8 cellular contexts compared by ENCODE assay signal in the genomic region with DNA sequence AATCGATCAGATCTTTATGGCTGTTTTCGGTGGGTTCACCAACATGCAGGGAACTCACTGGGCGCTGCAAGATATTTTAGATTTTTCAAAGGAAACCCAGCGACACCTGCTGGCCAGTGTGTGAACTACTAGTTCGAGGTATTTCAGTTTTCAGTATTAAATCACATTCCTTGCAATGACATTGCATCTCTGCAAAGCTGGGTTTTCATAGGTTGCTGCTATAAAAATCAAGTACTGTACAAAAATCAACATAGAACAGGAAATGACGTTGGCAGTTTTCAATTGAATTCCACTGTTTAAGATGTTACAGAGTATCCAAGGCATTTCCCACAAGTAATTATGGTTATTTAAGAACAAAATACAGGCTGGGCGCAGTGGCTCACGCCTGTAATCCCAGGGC.
DNase-seq lines count a peak whose midpoint lies in the region; ATAC-seq and FAIRE-seq lines count a peak whose summit lies in the region.

No MANE protein-coding gene starts in this region.

- ATAC-seq in effector memory CD8-positive, alpha-beta T cell (replicated peaks): peak; percentile 56
- ATAC-seq in HG02840 (IDR thresholded peaks at IDR 0.05; ENCODE audit: low FRiP score, unreplicated experiment): no peak

- peaks cover 34% of the 10 kb centered on the region for H3K36me3 Mint-ChIP-seq in effector memory CD8-positive, alpha-beta T cell (ENCODE audit: insufficient read depth)

- no peak overlapping the region for H3K27ac Mint-ChIP-seq in effector memory CD8-positive, alpha-beta T cell

- H3K9me3 Mint-ChIP-seq in effector memory CD8-positive, alpha-beta T cell: no peaks in the 10 kb centered on the region

- DNase-seq in ACHN: peak; percentile 50
- DNase-seq in GM18507 (ENCODE audit: extremely low spot score, insufficient read length, low read depth): peak; percentile 38
- peak; percentile 10 for DNase-seq in NCI-H774 (lab: John Stamatoyannopoulos, UW)
- peak; percentile 89 for DNase-seq in activated CD8-positive, alpha-beta memory T cell treated with anti-CD3 and anti-CD28 coated beads for 24 hours
- DNase-seq in effector memory CD8-positive, alpha-beta T cell: peak; percentile 58 to 63 (median 60)
- DNase-seq in middle frontal gyrus (ENCODE audit: extremely low spot score, low spot score): peak; percentile 72
- peak; percentile 57 for DNase-seq in stimulated activated CD8-positive, alpha-beta memory T cell treated with anti-CD3 and anti-CD28 coated beads, Interleukin-7, amount 100 ng/mL, for 24 hours (ENCODE audit: low read depth)

- in situ Hi-C loops in ACHN (cut with HindIII; ENCODE audit: low pct_ligation_motif_present, low pct_unique_long_range_greater_than_20kb, low sequenced_read_pairs): no loop called here

- peak; percentile 81 for FAIRE-seq in GM18507 (lab: Jason Lieb, UNC)

- no peaks in the 10 kb centered on the region for H3K27me3 Mint-ChIP-seq in effector memory CD8-positive, alpha-beta T cell

- H3K4me3 Mint-ChIP-seq in effector memory CD8-positive, alpha-beta T cell: no peak overlapping the region

- peaks cover 0 to 5% of the 10 kb centered on the region in 2 donors for H3K4me1 Mint-ChIP-seq in effector memory CD8-positive, alpha-beta T cell (ENCODE audit: low read depth in 2 of 2)

Comparison
In these comparisons a context has a peak if more than half of its experiments do, and no peak if none do; other contexts are left out.
1. DNase-seq: peak in every context shown above with its lines; median percentile 89 in activated CD8-positive, alpha-beta memory T cell treated with anti-CD3 and anti-CD28 coated beads for 24 hours; 72 in middle frontal gyrus; 60 in effector memory CD8-positive, alpha-beta T cell; 57 in stimulated activated CD8-positive, alpha-beta memory T cell treated with anti-CD3 and anti-CD28 coated beads, Interleukin-7, amount 100 ng/mL, for 24 hours; 50 in ACHN; 38 in GM18507; 10 in NCI-H774.